ENCODE assay signal across 8 cellular contexts in the genomic region with DNA sequence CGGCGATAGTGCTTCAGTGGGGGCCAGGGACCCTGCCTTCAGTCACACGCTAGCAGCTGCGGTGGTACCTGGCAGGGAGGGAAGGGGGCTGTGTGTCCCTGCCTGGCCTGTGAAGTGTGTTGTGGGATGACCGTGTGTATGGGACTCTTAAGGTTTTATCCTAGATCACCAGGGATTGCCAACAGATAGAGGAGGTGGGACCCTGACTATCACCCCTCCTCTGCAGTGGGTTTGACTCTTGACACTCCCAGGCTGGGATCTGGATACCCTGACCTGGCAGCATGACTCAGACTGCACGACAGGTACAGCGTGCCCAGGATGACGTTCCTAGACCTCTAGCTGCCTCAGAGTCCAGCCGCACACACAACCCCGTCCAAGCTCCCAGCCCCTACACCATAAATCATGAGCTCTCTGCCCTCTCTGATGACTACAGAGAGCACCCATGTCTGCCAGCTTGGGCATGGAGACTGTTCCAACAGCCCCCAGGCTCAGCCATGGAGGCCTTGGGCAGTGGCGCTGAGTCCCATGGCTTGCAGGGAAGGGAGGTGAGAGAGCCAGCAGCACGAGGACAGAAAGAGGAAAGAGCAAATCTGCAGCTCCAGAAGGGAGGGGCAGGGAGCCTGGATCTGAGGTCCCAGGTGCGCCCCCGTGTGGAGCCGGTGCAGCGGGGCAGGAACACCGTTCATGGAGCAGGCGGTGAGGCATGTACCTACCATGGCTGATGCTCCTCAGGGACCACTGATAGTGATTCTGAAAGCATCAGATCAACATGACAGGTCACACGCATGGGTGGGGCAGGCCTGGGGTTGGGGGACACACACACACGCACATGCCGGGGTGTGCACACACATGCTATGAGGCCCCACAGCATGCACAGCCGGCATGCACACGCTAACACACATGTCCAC.
A peak's percentile ranks its signal among the peaks of the same experiment; 100 is the strongest.
DNase-seq lines count a peak whose midpoint lies in the region; ATAC-seq and TF ChIP-seq lines count a peak whose summit lies in the region.

No MANE protein-coding gene starts in this region.

- peak; percentile 94 for ATAC-seq in mucosa of descending colon
- ATAC-seq in GM18502 (IDR thresholded peaks at IDR 0.05; ENCODE audit: poor library complexity, unreplicated experiment), result no peak

- no peak overlapping the region for H3K4me3 ChIP-seq in colonic mucosa
- no peak overlapping the region for H3K4me3 ChIP-seq in mucosa of descending colon

- intact Hi-C loops in colonic mucosa (cut with DNase I) (no loop called here), mucosa of descending colon (cut with DNase I, micrococcal nuclease) (no loop called here)

- no peak overlapping the region for H3K27ac ChIP-seq in colonic mucosa

- peak; percentile 48 for TF ChIP-seq CTCF in colonic mucosa (IDR thresholded peaks at IDR 0.05)
- TF ChIP-seq CTCF in mucosa of descending colon (IDR thresholded peaks at IDR 0.05), result no peak

- H3K9ac ChIP-seq in colonic mucosa (ENCODE audit: low read depth in 2 of 2, low read length in 2 of 2), result no peak overlapping the region

- DNase-seq in NCI-H2227 (lab: John Stamatoyannopoulos, UW; ENCODE audit: unreplicated experiment) (peak; percentile 55), NCI-H2227 treated with DMSO at 0.1 percent for 48 hours (lab: John Stamatoyannopoulos, UW) (no peak), Kasumi-1 (lab: John Stamatoyannopoulos, UW) (peak; percentile 71 to 77), SW480 (ENCODE audit: low spot score) (peak; percentile 45), colonic mucosa (peak; percentile 79), mucosa of descending colon (peak; percentile 81 to 88 (median 85)), cerebellar nuclear complex (lab: John Stamatoyannopoulos, UW) (no peak)

- H3K4me1 ChIP-seq in colonic mucosa (no peaks in the 10 kb centered on the region), mucosa of descending colon (ENCODE audit: low read depth) (peaks cover 3% of the 10 kb centered on the region)

- H3K36me3 ChIP-seq in colonic mucosa (no peaks in the 10 kb centered on the region), mucosa of descending colon (ENCODE audit: low read depth) (no peaks in the 10 kb centered on the region)

- H3K9me3 ChIP-seq in colonic mucosa (no peaks in the 10 kb centered on the region), mucosa of descending colon (no peaks in the 10 kb centered on the region)

- H3K27me3 ChIP-seq in colonic mucosa, result no peaks in the 10 kb centered on the region

Comparison
In these comparisons a context has a peak if more than half of its experiments do, and no peak if none do; other contexts are left out.
1. DNase-seq: peak in NCI-H2227 (single experiment), Kasumi-1 (2 of 2), SW480 (single experiment), colonic mucosa (single experiment) and mucosa of descending colon (3 of 3); none in NCI-H2227 treated with DMSO at 0.1 percent for 48 hours (single experiment) and cerebellar nuclear complex (0 of 2).